In the genomic region with DNA sequence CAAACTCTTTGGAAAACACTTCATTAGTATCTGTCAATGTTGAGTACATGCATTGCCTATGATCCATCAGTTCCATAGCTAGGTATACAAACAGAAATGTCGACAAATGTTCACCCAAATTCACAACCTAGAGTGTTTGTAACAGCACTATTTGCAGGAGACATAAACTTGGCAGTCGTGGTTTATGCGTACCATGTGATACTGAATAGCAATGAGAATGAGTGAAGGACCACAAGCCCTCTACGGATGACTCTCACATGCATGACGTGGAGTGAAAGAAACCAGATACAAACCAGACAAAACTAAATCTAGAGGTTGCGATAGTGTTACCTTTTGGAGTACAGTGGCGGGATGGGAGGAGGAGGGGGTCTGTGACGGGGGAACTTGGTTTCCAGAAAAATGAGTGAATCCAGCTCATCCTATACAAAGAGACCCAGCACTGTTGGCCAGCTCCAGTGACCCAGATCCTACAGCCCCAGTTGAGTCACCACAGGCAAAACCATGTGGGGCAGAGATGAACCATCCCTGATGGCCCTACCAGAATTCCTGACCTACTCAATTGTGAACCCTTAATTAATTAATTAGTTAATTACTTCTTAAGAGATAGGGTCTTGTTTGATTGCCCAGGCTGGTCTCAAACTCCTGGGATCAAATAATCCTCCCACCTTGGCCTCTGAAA, we compare ENCODE assay signal across 24 cellular contexts.
"Had no signal": no experiment of that assay in that cellular context is flagged by ENCODE, and none has a peak within 500 bp of the region (broad histone marks: within the 10 kb centered on the region; RNA-seq: fewer than 3 reads in every experiment).

No MANE protein-coding gene starts in this region.

- ATAC-seq: body of pancreas; left lobe of liver; pancreas; psoas muscle; stimulated activated memory B cell treated with anti-CD40 and anti-IgM and Interleukin-4, amounts not matched to agents 10 μg/mL and 1 μg/mL and 100 μg/mL, for 72 hours; WTC11 had no signal

- H3K9me3 Mint-ChIP-seq: activated T-helper 2 cell treated with anti-CD3 and anti-CD28 coated beads, Interferon-gamma antibody, Interleukin-2, Interleukin-4, amounts not matched to agents 10 μg/mL and 5 μg/mL and 100 μg/mL, durations not matched to agents 14 hours and 24 hours and 36 hours; immature natural killer cell; nephron progenitor cell; stimulated activated memory B cell treated with anti-CD40 and anti-IgM and Interleukin-4, amounts not matched to agents 10 μg/mL and 1 μg/mL and 100 μg/mL, for 72 hours; T-helper 1 cell treated with Interleukin-12 subunit alpha and Interleukin-12 subunit beta and Interleukin-4 antibody, amounts not matched to agents 30 μg/mL and 1 μg/mL, for 36 hours; WTC11 had no signal

- H3K4me3 ChIP-seq: body of pancreas, cardiac muscle cell, hepatocyte, pancreas, psoas muscle, right atrium auricular region, thoracic aorta, upper lobe of left lung had no signal

- H3K27ac Mint-ChIP-seq: activated T-helper 2 cell treated with anti-CD3 and anti-CD28 coated beads, Interferon-gamma antibody, Interleukin-2, Interleukin-4, amounts not matched to agents 10 μg/mL and 5 μg/mL and 100 μg/mL, durations not matched to agents 14 hours and 24 hours and 36 hours; immature natural killer cell; nephron progenitor cell; stimulated activated memory B cell treated with anti-CD40 and anti-IgM and Interleukin-4, amounts not matched to agents 10 μg/mL and 1 μg/mL and 100 μg/mL, for 72 hours; T-helper 1 cell treated with Interleukin-12 subunit alpha and Interleukin-12 subunit beta and Interleukin-4 antibody, amounts not matched to agents 30 μg/mL and 1 μg/mL, for 36 hours; WTC11 had no signal

- H3K4me3 Mint-ChIP-seq: immature natural killer cell; nephron progenitor cell; stimulated activated memory B cell treated with anti-CD40 and anti-IgM and Interleukin-4, amounts not matched to agents 10 μg/mL and 1 μg/mL and 100 μg/mL, for 72 hours; T-helper 1 cell treated with Interleukin-12 subunit alpha and Interleukin-12 subunit beta and Interleukin-4 antibody, amounts not matched to agents 30 μg/mL and 1 μg/mL, for 36 hours; WTC11 had no signal

- DNase-seq: activated CD4-positive, alpha-beta T cell treated with anti-CD3 and anti-CD28 coated beads, Interleukin-2, amount 50 U/mL, for 4 hours; activated naive CD4-positive, alpha-beta T cell; anterior cingulate cortex; body of pancreas; foreskin fibroblast; immature natural killer cell; mammary epithelial cell; midbrain; nephron progenitor cell; pancreas; psoas muscle; stimulated activated CD4-positive, alpha-beta T cell treated with anti-CD3 and anti-CD28 coated beads, Interleukin-1b, Interleukin-23, amount 100 ng/mL, for 48 hours; T1000 had no signal

- H3K36me3 ChIP-seq: cardiac muscle cell, pancreas, right atrium auricular region, thoracic aorta, upper lobe of left lung had no signal

- H3K27ac ChIP-seq: body of pancreas, cardiac muscle cell, epithelial cell of prostate, hepatocyte, pancreas, psoas muscle, right atrium auricular region, thoracic aorta, upper lobe of left lung had no signal

- H3K9me3 ChIP-seq: body of pancreas, pancreas, psoas muscle, right atrium auricular region, thoracic aorta, upper lobe of left lung had no signal

- H3K27me3 ChIP-seq: body of pancreas, cardiac muscle cell, hepatocyte, pancreas, right atrium auricular region, upper lobe of left lung had no signal

- H3K36me3 Mint-ChIP-seq: immature natural killer cell; stimulated activated memory B cell treated with anti-CD40 and anti-IgM and Interleukin-4, amounts not matched to agents 10 μg/mL and 1 μg/mL and 100 μg/mL, for 72 hours; WTC11 had no signal

- H3K4me1 ChIP-seq: body of pancreas, pancreas, psoas muscle, right atrium auricular region, upper lobe of left lung had no signal

- H3K4me1 Mint-ChIP-seq: nephron progenitor cell; stimulated activated memory B cell treated with anti-CD40 and anti-IgM and Interleukin-4, amounts not matched to agents 10 μg/mL and 1 μg/mL and 100 μg/mL, for 72 hours; WTC11 had no signal
